ENCODE assay signal across 6 cellular contexts in the genomic region with DNA sequence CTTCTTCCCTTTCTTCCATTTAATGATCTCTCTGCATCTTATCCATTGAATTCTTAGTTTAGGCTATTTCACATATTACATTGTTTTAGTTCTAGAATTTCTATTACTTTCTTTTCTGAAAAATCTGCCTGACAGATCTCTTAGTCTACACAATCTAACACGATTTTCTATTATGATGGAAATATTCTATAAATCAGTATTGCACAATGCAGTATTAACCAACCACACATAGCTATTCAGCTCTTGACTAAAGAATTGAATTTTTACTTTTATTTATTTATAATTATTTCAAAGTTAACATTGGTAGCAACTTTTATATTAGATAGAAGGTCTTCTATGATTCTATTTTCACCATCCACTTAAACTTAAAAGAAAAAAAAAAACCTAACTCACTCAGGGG.
"Had no signal": no experiment of that assay in that cellular context is flagged by ENCODE, and none has a peak within 500 bp of the region (broad histone marks: within the 10 kb centered on the region; RNA-seq: fewer than 3 reads in every experiment).

No MANE protein-coding gene starts in this region.

- DNase-seq: IMR-90, KBM-7, KG1 had no signal

- H3K27ac ChIP-seq: HL-60, KMS-11 had no signal

- FAIRE-seq: HTR-8/SVneo had no signal

- H3K9ac ChIP-seq: KMS-11 had no signal

- H3K4me2 ChIP-seq: KMS-11 had no signal
